In the genomic region with DNA sequence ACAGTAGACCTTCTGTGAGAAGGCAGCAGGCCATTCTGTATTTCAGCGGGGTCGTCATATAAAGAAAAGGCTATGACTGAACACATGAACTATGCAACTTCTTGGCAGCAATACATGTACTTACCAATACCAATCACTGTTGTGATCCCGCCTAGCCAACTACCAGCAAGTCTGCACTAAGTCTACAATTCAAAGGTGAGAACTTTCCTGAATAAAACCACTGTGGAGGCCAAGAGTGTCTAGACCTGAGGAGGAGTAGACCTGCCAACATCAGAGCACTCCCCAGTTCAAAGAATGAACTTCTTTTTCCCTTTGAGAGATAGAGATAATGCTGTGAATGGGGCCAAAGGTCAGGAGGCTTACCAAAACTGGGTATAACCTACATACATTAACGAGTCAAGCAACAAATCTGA, we compare ENCODE assay signal across 8 cellular contexts.
DNase-seq lines count a peak whose midpoint lies in the region; ATAC-seq and TF ChIP-seq lines count a peak whose summit lies in the region.
"Had no signal": no experiment of that assay in that cellular context is flagged by ENCODE, and none has a peak within 500 bp of the region (broad histone marks: within the 10 kb centered on the region; RNA-seq: fewer than 3 reads in every experiment).

No MANE protein-coding gene starts in this region.

- H3K9me3 Mint-ChIP-seq in brain (no peaks in the 10 kb centered on the region), immature natural killer cell (peaks cover 0 to 1% (median 0%) of the 10 kb centered on the region in 6 donors)

- intact Hi-C loops in spleen (cut with DNase I; ENCODE audit: low total_unique reads) = no loop called here

- H3K4me3 ChIP-seq in HUES48 (ENCODE audit: low read depth, low read length) (no peak overlapping the region), spleen (no peak overlapping the region)

- TF ChIP-seq CTCF in brain (conservative IDR thresholded peaks at IDR 0.05) (no peak), spleen (IDR thresholded peaks at IDR 0.05 in 8 of 11, conservative IDR thresholded peaks at IDR 0.05 in 3 of 11) (no peak)

- H3K27me3 ChIP-seq in HUES48 (ENCODE audit: control insufficient read depth, insufficient read depth, low read length) = no peaks in the 10 kb centered on the region
- no peaks in the 10 kb centered on the region for H3K27me3 ChIP-seq in spleen (replicated peaks in 1 of 7)

- no peak for ATAC-seq in HG02884 (IDR thresholded peaks at IDR 0.05; ENCODE audit: unreplicated experiment)

- H3K4me1 Mint-ChIP-seq in brain = peaks cover 87% of the 10 kb centered on the region
- peaks cover 75 to 88% of the 10 kb centered on the region in 2 donors for H3K4me1 Mint-ChIP-seq in immature natural killer cell

- H3K27ac ChIP-seq in HUES48 (ENCODE audit: low read depth, low read length) (peak overlapping the region; percentile 30), spleen (peak overlapping the region in 3 of 8 donors; percentile 10 to 45 (median 33))

- WGBS in spleen, 5 donors = 71 to 92% (median 82%) methylated on average over 4 of the region's 4 CpGs

- H3K36me3 ChIP-seq in HUES48 (ENCODE audit: control insufficient read depth, insufficient read depth, low read length) (no peaks in the 10 kb centered on the region), spleen (no peaks in the 10 kb centered on the region)

- no peaks in the 10 kb centered on the region for H3K27me3 Mint-ChIP-seq in brain
- peaks cover 0 to 3% (median 0%) of the 10 kb centered on the region in 3 donors for H3K27me3 Mint-ChIP-seq in immature natural killer cell (ENCODE audit: low read depth in 3 of 3)

- H3K4me3 Mint-ChIP-seq in brain = peak overlapping the region in 1 of 5 experiments; percentile 39
- no peak overlapping the region for H3K4me3 Mint-ChIP-seq in immature natural killer cell

- H3K36me3 Mint-ChIP-seq in brain (no peaks in the 10 kb centered on the region), immature natural killer cell (no peaks in the 10 kb centered on the region)

- TF ChIP-seq POLR2A in spleen (IDR thresholded peaks at IDR 0.05) = no peak

- peaks cover 42% of the 10 kb centered on the region for H3K4me1 ChIP-seq in HUES48 (ENCODE audit: control insufficient read depth, insufficient read depth, low read length)
- peaks cover 25 to 96% (median 68%) of the 10 kb centered on the region in 6 donors for H3K4me1 ChIP-seq in spleen

- DNase-seq in immature natural killer cell = no peak
- peak; percentile 70 for DNase-seq in stromal cell of bone marrow (ENCODE audit: low read depth)
- no peak for DNase-seq in KG1 (lab: John Stamatoyannopoulos, UW)
- DNase-seq in spleen = no peak
- DNase-seq: activated CD8-positive, alpha-beta memory T cell treated with anti-CD3 and anti-CD28 coated beads, Interleukin-2, amount 50 U/mL, for 48 hours had no signal

- no peaks in the 10 kb centered on the region for H3K9me3 ChIP-seq in HUES48 (ENCODE audit: control insufficient read depth, insufficient read depth, low read length)
- H3K9me3 ChIP-seq in spleen = no peaks in the 10 kb centered on the region

- H3K27ac Mint-ChIP-seq in brain (peak overlapping the region in 4 of 5 experiments; percentile 24 to 88 (median 69)), immature natural killer cell (peak overlapping the region in 4 of 6 donors; percentile 12 to 65 (median 51))

- no peak overlapping the region for H3K9ac ChIP-seq in HUES48 (ENCODE audit: low read depth, low read length)
